Comparison of ENCODE assay signal across 9 cellular contexts in the genomic region with DNA sequence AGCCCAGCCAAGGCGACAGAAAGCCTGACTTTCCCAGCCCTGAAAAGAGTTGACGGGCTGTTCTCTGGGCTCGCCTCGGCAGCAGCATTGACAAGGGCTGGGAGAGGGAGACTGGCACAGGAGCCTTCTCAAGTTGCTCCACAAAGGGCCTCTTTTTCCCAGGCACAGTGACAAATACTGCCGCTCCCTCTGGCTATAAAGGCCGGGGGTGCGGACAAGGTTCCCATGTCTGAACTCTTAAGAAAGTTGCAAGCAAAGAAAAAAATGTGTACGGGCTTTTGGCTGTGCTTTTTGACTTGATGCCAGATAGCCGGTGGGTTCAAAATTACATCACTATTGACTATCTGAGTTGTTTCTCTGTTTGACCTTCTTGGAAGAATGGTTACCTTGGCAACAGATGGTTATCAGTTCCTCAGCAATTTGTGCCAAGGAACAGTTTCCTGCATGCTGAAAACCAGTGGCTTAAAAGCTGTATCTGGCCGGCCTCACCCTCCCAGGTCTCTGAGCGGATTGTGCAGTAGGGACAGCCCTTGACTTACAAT.
DNase-seq lines count a peak whose midpoint lies in the region; ATAC-seq, FAIRE-seq and TF ChIP-seq lines count a peak whose summit lies in the region.
"Had no signal": no experiment of that assay in that cellular context is flagged by ENCODE, and none has a peak within 500 bp of the region (broad histone marks: within the 10 kb centered on the region; RNA-seq: fewer than 3 reads in every experiment).

No MANE protein-coding gene starts in this region.

- H3K36me3 Mint-ChIP-seq in activated CD8-positive, alpha-beta memory T cell treated with anti-CD3 and anti-CD28 coated beads, Interleukin-2, amount 10 ng/mL, durations not matched to agents 7 days and 5 days, result no peaks in the 10 kb centered on the region
- H3K36me3 Mint-ChIP-seq: T-cell had no signal

- 19% methylated on average over 11 of the region's 11 CpGs for WGBS in A549 (ENCODE audit: missing lambda C conversion rate)

- POLR2A ChIA-PET in A549 (lab: Yijun Ruan, JAX), result interaction anchor here (0.9 to 1.7 kb wide), 2 partner anchors 91 to 244 kb away, joined by 3 to 5 read pairs; no protein-coding TSS in a partner anchor

- H3K4me3 ChIP-seq in A549, result no peak overlapping the region
- H3K4me3 ChIP-seq in colonic mucosa, result no peak overlapping the region

- TF ChIP-seq EP300 in A549 (IDR thresholded peaks at IDR 0.05), result peak; percentile 61 to 75; a peak in 3 of 5 replicates

- FAIRE-seq in A549 (lab: Jason Lieb, UNC), result no peak

- DNase-seq in A549 (ENCODE audit: low read depth in 1 of 2, low spot score in 1 of 2) (peak; percentile 66 to 92), NCI-H1105 (lab: John Stamatoyannopoulos, UW) (peak; percentile 3), colonic mucosa (peak; percentile 34), medulla oblongata (ENCODE audit: extremely low spot score) (peak; percentile 82), NCI-H1048 (lab: John Stamatoyannopoulos, UW) (no peak)
- no peak for DNase-seq in activated CD8-positive, alpha-beta memory T cell treated with anti-CD3 and anti-CD28 coated beads, Interleukin-2, amount 10 ng/mL, durations not matched to agents 7 days and 5 days

- TF ChIP-seq POLR2A in A549 (IDR thresholded peaks at IDR 0.05; ENCODE audit: low read length), result no peak

- peaks cover 58% of the 10 kb centered on the region for H3K4me1 ChIP-seq in A549
- no peaks in the 10 kb centered on the region for H3K4me1 ChIP-seq in colonic mucosa

- H3K9ac ChIP-seq in colonic mucosa (ENCODE audit: low read depth in 2 of 2, low read length in 2 of 2), result no peak overlapping the region

- no peaks in the 10 kb centered on the region for H3K4me1 Mint-ChIP-seq in activated CD8-positive, alpha-beta memory T cell treated with anti-CD3 and anti-CD28 coated beads, Interleukin-2, amount 10 ng/mL, durations not matched to agents 7 days and 5 days

- no peak overlapping the region for H3K27ac Mint-ChIP-seq in activated CD8-positive, alpha-beta memory T cell treated with anti-CD3 and anti-CD28 coated beads, Interleukin-2, amount 10 ng/mL, durations not matched to agents 7 days and 5 days
- H3K27ac Mint-ChIP-seq: T-cell had no signal

- ATAC-seq in A549 (peak; percentile 76 to 78), GM18517 (IDR thresholded peaks at IDR 0.05; ENCODE audit: unreplicated experiment) (no peak), GM19452 (IDR thresholded peaks at IDR 0.05; ENCODE audit: unreplicated experiment) (no peak)
- ATAC-seq in activated CD8-positive, alpha-beta memory T cell treated with anti-CD3 and anti-CD28 coated beads, Interleukin-2, amount 10 ng/mL, durations not matched to agents 7 days and 5 days, result no peak
- ATAC-seq: T-cell had no signal

- intact Hi-C loops in colonic mucosa (cut with DNase I), result no loop called here

- no peaks in the 10 kb centered on the region for H3K36me3 ChIP-seq in colonic mucosa

- peak overlapping the region; percentile 69 to 80 for H3K27ac ChIP-seq in A549
- H3K27ac ChIP-seq in colonic mucosa, result no peak overlapping the region

- TF ChIP-seq CTCF in A549 (IDR thresholded peaks at IDR 0.05), result no peak
- TF ChIP-seq CTCF in colonic mucosa (IDR thresholded peaks at IDR 0.05), result no peak

- TF ChIP-seq RAD21 in A549 (conservative IDR thresholded peaks at IDR 0.05 in 1 of 2, IDR thresholded peaks at IDR 0.05 in 1 of 2), result peak; percentile 1 to 24; a peak in 1 of 5 replicates

- CTCF ChIA-PET in A549 (lab: Yijun Ruan, JAX), result interaction anchor here (0.9 to 2.1 kb wide), 2 partner anchors 12 to 27 kb away, joined by 3 to 9 read pairs; no protein-coding TSS in a partner anchor
- CTCF ChIA-PET in activated CD8-positive, alpha-beta memory T cell treated with anti-CD3 and anti-CD28 coated beads, Interleukin-2, amount 10 ng/mL, durations not matched to agents 7 days and 5 days (lab: Charles Lee), result no interaction called here

- H3K4me3 Mint-ChIP-seq in activated CD8-positive, alpha-beta memory T cell treated with anti-CD3 and anti-CD28 coated beads, Interleukin-2, amount 10 ng/mL, durations not matched to agents 7 days and 5 days, result no peak overlapping the region
- H3K4me3 Mint-ChIP-seq: T-cell had no signal

- no peaks in the 10 kb centered on the region for H3K9me3 Mint-ChIP-seq in activated CD8-positive, alpha-beta memory T cell treated with anti-CD3 and anti-CD28 coated beads, Interleukin-2, amount 10 ng/mL, durations not matched to agents 7 days and 5 days (ENCODE audit: low read depth)
- H3K9me3 Mint-ChIP-seq: T-cell had no signal

- H3K27me3 ChIP-seq in colonic mucosa, result no peaks in the 10 kb centered on the region

- H3K27me3 Mint-ChIP-seq in activated CD8-positive, alpha-beta memory T cell treated with anti-CD3 and anti-CD28 coated beads, Interleukin-2, amount 10 ng/mL, durations not matched to agents 7 days and 5 days, result peaks cover 21% of the 10 kb centered on the region

- H3K4me2 ChIP-seq in A549, result peak overlapping the region; percentile 56

- H3K9me3 ChIP-seq in A549 (no peaks in the 10 kb centered on the region), colonic mucosa (no peaks in the 10 kb centered on the region)

TF ChIP-seq in A549, 52 proteins besides CTCF, POLR2A, EP300 and RAD21:
- TF ChIP-seq, protein P1, sequence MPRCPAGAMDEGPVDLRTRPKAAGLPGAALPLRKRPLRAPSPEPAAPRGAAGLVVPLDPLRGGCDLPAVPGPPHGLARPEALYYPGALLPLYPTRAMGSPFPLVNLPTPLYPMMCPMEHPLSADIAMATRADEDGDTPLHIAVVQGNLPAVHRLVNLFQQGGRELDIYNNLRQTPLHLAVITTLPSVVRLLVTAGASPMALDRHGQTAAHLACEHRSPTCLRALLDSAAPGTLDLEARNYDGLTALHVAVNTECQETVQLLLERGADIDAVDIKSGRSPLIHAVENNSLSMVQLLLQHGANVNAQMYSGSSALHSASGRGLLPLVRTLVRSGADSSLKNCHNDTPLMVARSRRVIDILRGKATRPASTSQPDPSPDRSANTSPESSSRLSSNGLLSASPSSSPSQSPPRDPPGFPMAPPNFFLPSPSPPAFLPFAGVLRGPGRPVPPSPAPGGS (IDR thresholded peaks at IDR 0.05), result peak; percentile 44; the same call in 1 of the 3 replicates
- TF ChIP-seq KDM1A (IDR thresholded peaks at IDR 0.05; ENCODE audit: low read depth) (no peak), FOSL2 (IDR thresholded peaks at IDR 0.05) (no peak), FOSL2 (CRISPR knock-in tag; IDR thresholded peaks at IDR 0.05) (peak; percentile 59), FOSB (CRISPR knock-in tag; IDR thresholded peaks at IDR 0.05) (no peak), CEBPB (IDR thresholded peaks at IDR 0.05) (peak; percentile 51 to 83; a peak in 3 of 4 replicates), FOXS1 (CRISPR knock-in tag; IDR thresholded peaks at IDR 0.05) (no peak), HOXA7 (CRISPR knock-in tag; IDR thresholded peaks at IDR 0.05) (no peak), ZFP36 (IDR thresholded peaks at IDR 0.05; ENCODE audit: borderline replicate concordance, partially characterized antibody) (no peak), HOXB13 (CRISPR knock-in tag; IDR thresholded peaks at IDR 0.05; ENCODE audit: low read depth) (no peak), ESRRA (IDR thresholded peaks at IDR 0.05; ENCODE audit: borderline replicate concordance, low read length) (no peak), GATA3 (IDR thresholded peaks at IDR 0.05; ENCODE audit: borderline replicate concordance) (peak; percentile 97), CBX8 (IDR thresholded peaks at IDR 0.05) (no peak), JUN (IDR thresholded peaks at IDR 0.05) (peak; percentile 29 to 61; a peak in 2 of 5 replicates), NPAS2 (CRISPR knock-in tag; IDR thresholded peaks at IDR 0.05; ENCODE audit: borderline replicate concordance) (no peak), JUNB (IDR thresholded peaks at IDR 0.05) (peak; percentile 51), MAFK (IDR thresholded peaks at IDR 0.05; ENCODE audit: partially characterized antibody) (peak; percentile 56), BHLHE40 (IDR thresholded peaks at IDR 0.05; ENCODE audit: low read depth, low read length) (no peak), RFX5 (IDR thresholded peaks at IDR 0.05) (no peak)
- TF ChIP-seq, protein P2, sequence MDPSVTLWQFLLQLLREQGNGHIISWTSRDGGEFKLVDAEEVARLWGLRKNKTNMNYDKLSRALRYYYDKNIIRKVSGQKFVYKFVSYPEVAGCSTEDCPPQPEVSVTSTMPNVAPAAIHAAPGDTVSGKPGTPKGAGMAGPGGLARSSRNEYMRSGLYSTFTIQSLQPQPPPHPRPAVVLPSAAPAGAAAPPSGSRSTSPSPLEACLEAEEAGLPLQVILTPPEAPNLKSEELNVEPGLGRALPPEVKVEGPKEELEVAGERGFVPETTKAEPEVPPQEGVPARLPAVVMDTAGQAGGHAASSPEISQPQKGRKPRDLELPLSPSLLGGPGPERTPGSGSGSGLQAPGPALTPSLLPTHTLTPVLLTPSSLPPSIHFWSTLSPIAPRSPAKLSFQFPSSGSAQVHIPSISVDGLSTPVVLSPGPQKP (IDR thresholded peaks at IDR 0.05; ENCODE audit: low read depth, low read length), result no peak
- TF ChIP-seq, protein P3, sequence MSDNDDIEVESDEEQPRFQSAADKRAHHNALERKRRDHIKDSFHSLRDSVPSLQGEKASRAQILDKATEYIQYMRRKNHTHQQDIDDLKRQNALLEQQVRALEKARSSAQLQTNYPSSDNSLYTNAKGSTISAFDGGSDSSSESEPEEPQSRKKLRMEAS (IDR thresholded peaks at IDR 0.05), result peak; percentile 50
- TF ChIP-seq, protein P4, sequence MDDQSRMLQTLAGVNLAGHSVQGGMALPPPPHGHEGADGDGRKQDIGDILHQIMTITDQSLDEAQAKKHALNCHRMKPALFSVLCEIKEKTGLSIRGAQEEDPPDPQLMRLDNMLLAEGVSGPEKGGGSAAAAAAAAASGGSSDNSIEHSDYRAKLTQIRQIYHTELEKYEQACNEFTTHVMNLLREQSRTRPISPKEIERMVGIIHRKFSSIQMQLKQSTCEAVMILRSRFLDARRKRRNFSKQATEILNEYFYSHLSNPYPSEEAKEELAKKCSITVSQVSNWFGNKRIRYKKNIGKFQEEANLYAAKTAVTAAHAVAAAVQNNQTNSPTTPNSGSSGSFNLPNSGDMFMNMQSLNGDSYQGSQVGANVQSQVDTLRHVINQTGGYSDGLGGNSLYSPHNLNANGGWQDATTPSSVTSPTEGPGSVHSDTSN (IDR thresholded peaks at IDR 0.05), result 0 out of 2 replicates have a peak, but pooled peaks have one; percentile 48
- TF ChIP-seq, protein P5, sequence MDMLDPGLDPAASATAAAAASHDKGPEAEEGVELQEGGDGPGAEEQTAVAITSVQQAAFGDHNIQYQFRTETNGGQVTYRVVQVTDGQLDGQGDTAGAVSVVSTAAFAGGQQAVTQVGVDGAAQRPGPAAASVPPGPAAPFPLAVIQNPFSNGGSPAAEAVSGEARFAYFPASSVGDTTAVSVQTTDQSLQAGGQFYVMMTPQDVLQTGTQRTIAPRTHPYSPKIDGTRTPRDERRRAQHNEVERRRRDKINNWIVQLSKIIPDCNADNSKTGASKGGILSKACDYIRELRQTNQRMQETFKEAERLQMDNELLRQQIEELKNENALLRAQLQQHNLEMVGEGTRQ (IDR thresholded peaks at IDR 0.05), result no peak

Comparison
In these comparisons a context has a peak if more than half of its experiments do, and no peak if none do; other contexts are left out.
1. ATAC-seq: peak in A549 (2 of 2); none in activated CD8-positive, alpha-beta memory T cell treated with anti-CD3 and anti-CD28 coated beads, Interleukin-2, amount 10 ng/mL, durations not matched to agents 7 days and 5 days (single experiment), GM18517 (single experiment) and GM19452 (single experiment).
2. DNase-seq: peak in A549 (2 of 2), NCI-H1105 (single experiment), colonic mucosa (single experiment) and medulla oblongata (single experiment); none in NCI-H1048 (single experiment) and activated CD8-positive, alpha-beta memory T cell treated with anti-CD3 and anti-CD28 coated beads, Interleukin-2, amount 10 ng/mL, durations not matched to agents 7 days and 5 days (single experiment).